ENCODE assay signal across 10 cellular contexts in genomic region chr1:212752934-212753497, GRCh38. TPM values are rescaled to one million over a fixed set of nuclear protein-coding genes. Genes with fewer than 3 reads are reported as not detected.
DNase-seq lines count a peak whose midpoint lies in the region; ATAC-seq lines count a peak whose summit lies in the region.
"Had no signal": no experiment of that assay in that cellular context is flagged by ENCODE, and none has a peak within 500 bp of the region (broad histone marks: within the 10 kb centered on the region; RNA-seq: fewer than 3 reads in every experiment).

No MANE protein-coding gene starts in this region.

- no peaks in the 10 kb centered on the region for H3K36me3 ChIP-seq in CD4-positive, alpha-beta memory T cell (ENCODE audit: insufficient read depth, low read length)

- H3K27me3 ChIP-seq in CD4-positive, alpha-beta memory T cell (ENCODE audit: insufficient read depth, low read length): no peaks in the 10 kb centered on the region
- no peaks in the 10 kb centered on the region for H3K27me3 ChIP-seq in mononuclear cell (ENCODE audit: insufficient read depth, low read length)

- peak in 2 of 5 donors; percentile 11 to 15 for DNase-seq in CD4-positive, alpha-beta memory T cell
- no peak for DNase-seq in activated CD4-positive, alpha-beta memory T cell treated with anti-CD3 and anti-CD28 coated beads, Interleukin-2, amount 10 ng/mL, durations not matched to agents 7 days and 5 days
- no peak for DNase-seq in NCI-H748 (lab: John Stamatoyannopoulos, UW; ENCODE audit: unreplicated experiment)
- DNase-seq in stimulated activated CD8-positive, alpha-beta memory T cell treated with anti-CD3 and anti-CD28 coated beads, Interleukin-4, amount 100 ng/mL, for 48 hours: no peak
- no peak for DNase-seq in amygdala (lab: John Stamatoyannopoulos, UW)
- DNase-seq: cortex of kidney had no signal

- H3K9me3 ChIP-seq in CD4-positive, alpha-beta memory T cell (ENCODE audit: control insufficient read depth in 1 of 2, low read length in 2 of 2): no peaks in the 10 kb centered on the region
- H3K9me3 ChIP-seq in mononuclear cell (ENCODE audit: low read depth, low read length): no peaks in the 10 kb centered on the region

- POLR2A ChIA-PET in CD4-positive, alpha-beta memory T cell (lab: Charles Lee; ENCODE audit: partially characterized antibody): interaction anchor here (1.2 kb wide), 1 partner anchor 147 kb away, joined by 3 read pairs; no protein-coding TSS in a partner anchor
- POLR2A ChIA-PET in activated CD4-positive, alpha-beta memory T cell treated with anti-CD3 and anti-CD28 coated beads, Interleukin-2, amount 10 ng/mL, durations not matched to agents 7 days and 5 days (lab: Charles Lee): interaction anchor here (0.5 to 1.6 kb wide), 2 partner anchors 30 to 145 kb away, joined by 3 to 5 read pairs; partner anchors contain the start of gene ATF3

- intact Hi-C loops in CD4-positive, alpha-beta memory T cell (cut with micrococcal nuclease): no loop called here

- H3K36me3 Mint-ChIP-seq in CD4-positive, alpha-beta memory T cell: peaks cover 5 to 7% of the 10 kb centered on the region in 2 donors
- peaks cover 6% of the 10 kb centered on the region for H3K36me3 Mint-ChIP-seq in activated CD4-positive, alpha-beta memory T cell treated with anti-CD3 and anti-CD28 coated beads, Interleukin-2, amount 10 ng/mL, durations not matched to agents 7 days and 5 days (ENCODE audit: low read depth)

- peak overlapping the region; percentile 53 to 84 (median 75) for H3K4me3 Mint-ChIP-seq in CD4-positive, alpha-beta memory T cell
- peak overlapping the region; percentile 50 for H3K4me3 Mint-ChIP-seq in activated CD4-positive, alpha-beta memory T cell treated with anti-CD3 and anti-CD28 coated beads, Interleukin-2, amount 10 ng/mL, durations not matched to agents 7 days and 5 days
- H3K4me3 Mint-ChIP-seq: nephron had no signal

- H3K27me3 Mint-ChIP-seq in CD4-positive, alpha-beta memory T cell: no peaks in the 10 kb centered on the region
- H3K27me3 Mint-ChIP-seq in activated CD4-positive, alpha-beta memory T cell treated with anti-CD3 and anti-CD28 coated beads, Interleukin-2, amount 10 ng/mL, durations not matched to agents 7 days and 5 days: no peaks in the 10 kb centered on the region

- peak overlapping the region; percentile 49 for H3K27ac ChIP-seq in CD4-positive, alpha-beta memory T cell (ENCODE audit: low read depth, low read length)

- peak overlapping the region; percentile 36 to 91 (median 69) for H3K27ac Mint-ChIP-seq in CD4-positive, alpha-beta memory T cell
- H3K27ac Mint-ChIP-seq in activated CD4-positive, alpha-beta memory T cell treated with anti-CD3 and anti-CD28 coated beads, Interleukin-2, amount 10 ng/mL, durations not matched to agents 7 days and 5 days: peak overlapping the region; percentile 67
- H3K27ac Mint-ChIP-seq: nephron had no signal

- CTCF ChIA-PET in CD4-positive, alpha-beta memory T cell (lab: Charles Lee; ENCODE audit: partially characterized antibody): interaction anchor here (0.7 to 3.9 kb wide), 4 partner anchors 16 to 276 kb away, joined by 3 to 17 read pairs (median 8); no protein-coding TSS in a partner anchor
- CTCF ChIA-PET in activated CD4-positive, alpha-beta memory T cell treated with anti-CD3 and anti-CD28 coated beads, Interleukin-2, amount 10 ng/mL, durations not matched to agents 7 days and 5 days (lab: Charles Lee): interaction anchor here (0.5 to 6.2 kb wide), 10 partner anchors 15 to 670 kb away, joined by 3 to 40 read pairs (median 5); partner anchors contain the start of gene BATF3

- no peaks in the 10 kb centered on the region for H3K9me3 Mint-ChIP-seq in CD4-positive, alpha-beta memory T cell
- H3K9me3 Mint-ChIP-seq in activated CD4-positive, alpha-beta memory T cell treated with anti-CD3 and anti-CD28 coated beads, Interleukin-2, amount 10 ng/mL, durations not matched to agents 7 days and 5 days: no peaks in the 10 kb centered on the region
- H3K9me3 Mint-ChIP-seq: nephron had no signal

- H3K4me1 ChIP-seq in CD4-positive, alpha-beta memory T cell (ENCODE audit: insufficient read depth, low read length): peaks cover 47% of the 10 kb centered on the region
- H3K4me1 ChIP-seq in mononuclear cell (ENCODE audit: insufficient read depth, low read length): peaks cover 46% of the 10 kb centered on the region

- ATAC-seq in GM21515 (IDR thresholded peaks at IDR 0.05; ENCODE audit: unreplicated experiment) (peak; percentile 36), GM19351 (IDR thresholded peaks at IDR 0.05; ENCODE audit: unreplicated experiment) (no peak)

- peaks cover 34 to 47% (median 42%) of the 10 kb centered on the region in 4 donors for H3K4me1 Mint-ChIP-seq in CD4-positive, alpha-beta memory T cell
- peaks cover 40% of the 10 kb centered on the region for H3K4me1 Mint-ChIP-seq in activated CD4-positive, alpha-beta memory T cell treated with anti-CD3 and anti-CD28 coated beads, Interleukin-2, amount 10 ng/mL, durations not matched to agents 7 days and 5 days
- H3K4me1 Mint-ChIP-seq: nephron had no signal

- peak overlapping the region in 1 of 2 donors; percentile 8 for H3K4me3 ChIP-seq in CD4-positive, alpha-beta memory T cell (ENCODE audit: low read length in 2 of 2)
- H3K4me3 ChIP-seq in mononuclear cell (ENCODE audit: low read length): peak overlapping the region; percentile 18

RNA-seq across cellular contexts. Expression of gene NSL1, which starts 38.6 kb away (rescaled TPM):
- total RNA-seq in CD4-positive, alpha-beta memory T cell: 10 to 100 TPM; 38.0 to 38.5 TPM
- polyA plus RNA-seq in CD4-positive, alpha-beta memory T cell: 10 to 100 TPM; 56.3 to 61.8 TPM
- total RNA-seq in activated CD4-positive, alpha-beta memory T cell treated with anti-CD3 and anti-CD28 coated beads, Interleukin-2, amount 10 ng/mL, durations not matched to agents 7 days and 5 days: 10 to 100 TPM; 36.4 to 38.1 TPM
- 25.7 TPM for total RNA-seq in mononuclear cell

RNA-seq across cellular contexts. Expression of gene TATDN3, which starts 38.7 kb away (rescaled TPM):
- 10 to 100 TPM; 13.8 to 17.2 TPM for total RNA-seq in CD4-positive, alpha-beta memory T cell
- polyA plus RNA-seq in CD4-positive, alpha-beta memory T cell: 10 to 100 TPM; 18.5 to 18.9 TPM
- 10 to 100 TPM; 18.6 to 20.2 TPM for total RNA-seq in activated CD4-positive, alpha-beta memory T cell treated with anti-CD3 and anti-CD28 coated beads, Interleukin-2, amount 10 ng/mL, durations not matched to agents 7 days and 5 days
- 15.7 TPM for total RNA-seq in mononuclear cell

RNA-seq across cellular contexts. Expression of gene BATF3, which starts 53.4 kb away (rescaled TPM):
- total RNA-seq in CD4-positive, alpha-beta memory T cell: 1 to 10 TPM in 1 of 2 experiments, under 1 TPM in 1; 0.64 to 1.0 TPM
- under 1 TPM in 1 of 2 donors, not detected in 1; 0.42 TPM for polyA plus RNA-seq in CD4-positive, alpha-beta memory T cell
- total RNA-seq in activated CD4-positive, alpha-beta memory T cell treated with anti-CD3 and anti-CD28 coated beads, Interleukin-2, amount 10 ng/mL, durations not matched to agents 7 days and 5 days: 10 to 100 TPM; 56.5 to 56.7 TPM
- 1.4 TPM for total RNA-seq in mononuclear cell

Comparison
In these comparisons a context has a peak if more than half of its experiments do, and no peak if none do; other contexts are left out.
1. RNA of gene BATF3, which starts 53.4 kb away (total RNA-seq): 56.5 to 56.7 TPM in activated CD4-positive, alpha-beta memory T cell treated with anti-CD3 and anti-CD28 coated beads, Interleukin-2, amount 10 ng/mL, durations not matched to agents 7 days and 5 days; 1.4 TPM in mononuclear cell (single experiment) and 0.64 to 1.0 TPM in CD4-positive, alpha-beta memory T cell; every median in the first group is over 10 times any median in the second.